ENCODE assay signal across 9 cellular contexts in genomic region chr6:108621117-108621516, GRCh38.
A peak's percentile ranks its signal among the peaks of the same experiment; 100 is the strongest.
DNase-seq lines count a peak whose midpoint lies in the region; ATAC-seq, FAIRE-seq and TF ChIP-seq lines count a peak whose summit lies in the region.
"Had no signal": no experiment of that assay in that cellular context is flagged by ENCODE, and none has a peak within 500 bp of the region (broad histone marks: within the 10 kb centered on the region; RNA-seq: fewer than 3 reads in every experiment).

No MANE protein-coding gene starts in this region.

- H2AFZ ChIP-seq in neural progenitor cell (replicated peaks) = no peak overlapping the region

- H3K36me3 Mint-ChIP-seq in neural progenitor cell = peaks cover 5% of the 10 kb centered on the region

- TF ChIP-seq CTCF in choroid plexus epithelial cell (conservative IDR thresholded peaks at IDR 0.05; ENCODE audit: low read depth, low read length) = peak; percentile 33
- no peak for TF ChIP-seq CTCF in omental fat pad (IDR thresholded peaks at IDR 0.05)
- no peak for TF ChIP-seq CTCF in neural progenitor cell (IDR thresholded peaks at IDR 0.05)

- FAIRE-seq in HTR-8/SVneo (lab: Jason Lieb, UNC) = no peak

- H3K4me1 ChIP-seq in BLaER1 = peaks cover 27% of the 10 kb centered on the region
- no peaks in the 10 kb centered on the region for H3K4me1 ChIP-seq in neural progenitor cell

- H3K4me3 ChIP-seq in BLaER1 = no peak overlapping the region
- no peak overlapping the region for H3K4me3 ChIP-seq in choroid plexus epithelial cell (ENCODE audit: low read depth, low read length)
- H3K4me3 ChIP-seq in neural progenitor cell = no peak overlapping the region

- H3K27ac Mint-ChIP-seq in neural progenitor cell = no peak overlapping the region

- H3K27me3 ChIP-seq in BLaER1 = no peaks in the 10 kb centered on the region
- no peaks in the 10 kb centered on the region for H3K27me3 ChIP-seq in neural progenitor cell

- H3K4me2 ChIP-seq in BLaER1 (peak overlapping the region; percentile 31; the same call in 1 of the 2 replicates), neural progenitor cell (no peak overlapping the region)

- peak; percentile 8 for DNase-seq in HTR-8/SVneo (ENCODE audit: insufficient read length, low spot score)
- DNase-seq in choroid plexus epithelial cell (ENCODE audit: low read depth) = peak; percentile 86
- DNase-seq in omental fat pad (ENCODE audit: low spot score) = peak; percentile 51
- no peak for DNase-seq in neural progenitor cell (ENCODE audit: low spot score)
- DNase-seq in NCI-H1694 treated with DMSO at 0.1 percent for 48 hours (lab: John Stamatoyannopoulos, UW) = no peak
- DNase-seq: RPMI8226 had no signal

- H3K9me3 Mint-ChIP-seq in neural progenitor cell = no peaks in the 10 kb centered on the region

- no peaks in the 10 kb centered on the region for H3F3A ChIP-seq in neural progenitor cell (ENCODE audit: low read depth)

- peaks cover 95% of the 10 kb centered on the region for H4K20me1 ChIP-seq in BLaER1
- peaks cover 23% of the 10 kb centered on the region for H4K20me1 ChIP-seq in neural progenitor cell (ENCODE audit: low read depth)

- H3K9ac ChIP-seq in BLaER1 = no peak overlapping the region
- H3K9ac ChIP-seq in neural progenitor cell = no peak overlapping the region

- H3K27me3 Mint-ChIP-seq in neural progenitor cell (ENCODE audit: insufficient read depth, low read depth) = no peaks in the 10 kb centered on the region

- peak; percentile 47 for ATAC-seq in omental fat pad (ENCODE audit: low FRiP score)
- ATAC-seq in HG03520 (IDR thresholded peaks at IDR 0.05; ENCODE audit: unreplicated experiment) = no peak
- ATAC-seq in GM18858 (IDR thresholded peaks at IDR 0.05; ENCODE audit: unreplicated experiment) = no peak

- H3K9me3 ChIP-seq in BLaER1 (no peaks in the 10 kb centered on the region), neural progenitor cell (ENCODE audit: low read depth) (no peaks in the 10 kb centered on the region)

- H3K27ac ChIP-seq in BLaER1 (no peak overlapping the region), neural progenitor cell (no peak overlapping the region)

- H3K36me3 ChIP-seq in BLaER1 (no peaks in the 10 kb centered on the region), neural progenitor cell (no peaks in the 10 kb centered on the region)

- peaks cover 6% of the 10 kb centered on the region for H3K79me2 ChIP-seq in neural progenitor cell (ENCODE audit: low read depth)

- H3K4me1 Mint-ChIP-seq in neural progenitor cell = peaks cover 13% of the 10 kb centered on the region

- H3K4me3 Mint-ChIP-seq in neural progenitor cell = no peak overlapping the region

Comparison
In these comparisons a context has a peak if more than half of its experiments do, and no peak if none do; other contexts are left out.
1. DNase-seq: peak in HTR-8/SVneo (single experiment), choroid plexus epithelial cell (single experiment) and omental fat pad (single experiment); none in neural progenitor cell (single experiment) and NCI-H1694 treated with DMSO at 0.1 percent for 48 hours (single experiment).